1 cellular context compared by ENCODE assay signal in the genomic region with DNA sequence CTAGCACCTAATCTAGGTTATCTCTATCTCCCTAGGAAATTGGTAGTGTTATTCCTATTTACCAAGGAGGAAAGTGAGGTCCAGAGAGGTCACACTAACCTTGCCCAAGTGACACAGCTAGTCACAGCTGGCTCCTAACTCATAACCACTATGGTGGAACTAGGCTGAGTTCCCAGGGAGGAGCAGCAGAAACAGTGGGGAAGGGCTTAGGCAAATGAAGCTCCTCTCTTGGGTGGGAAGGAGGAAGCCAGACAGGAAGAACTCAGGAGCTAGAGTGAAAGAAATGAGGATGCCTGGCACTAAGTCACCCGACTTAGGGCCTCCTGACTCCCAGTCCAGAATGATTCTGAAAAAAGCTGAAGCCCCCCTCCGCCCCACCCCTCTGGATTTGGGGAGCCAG.
TF ChIP-seq lines count a peak whose summit lies in the region.

No MANE protein-coding gene starts in this region.

TF ChIP-seq in H1, 55 proteins besides CTCF, POLR2A, EP300 and RAD21:
- no peak for TF ChIP-seq NRF1 (IDR thresholded peaks at IDR 0.05; ENCODE audit: low read depth, low read length)
- TF ChIP-seq, protein P1, sequence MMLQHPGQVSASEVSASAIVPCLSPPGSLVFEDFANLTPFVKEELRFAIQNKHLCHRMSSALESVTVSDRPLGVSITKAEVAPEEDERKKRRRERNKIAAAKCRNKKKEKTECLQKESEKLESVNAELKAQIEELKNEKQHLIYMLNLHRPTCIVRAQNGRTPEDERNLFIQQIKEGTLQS (IDR thresholded peaks at IDR 0.05; ENCODE audit: insufficient read depth, low read depth, low read length): no peak
- TF ChIP-seq ZNF274 (IDR thresholded peaks at IDR 0.05; ENCODE audit: borderline replicate concordance, extremely low read depth, low read length): no peak
- TF ChIP-seq MAX (IDR thresholded peaks at IDR 0.05): no peak
- TF ChIP-seq PHF8 (conservative IDR thresholded peaks at IDR 0.05; ENCODE audit: low read depth, low read length): no peak
- TF ChIP-seq BACH1 (IDR thresholded peaks at IDR 0.05; ENCODE audit: low read length): no peak
- TF ChIP-seq GTF2F1 (IDR thresholded peaks at IDR 0.05; ENCODE audit: borderline replicate concordance, low read depth, low read length): no peak
- no peak for TF ChIP-seq CHD7 (IDR thresholded peaks at IDR 0.05; ENCODE audit: insufficient replicate concordance, low read length)
- TF ChIP-seq TCF12 (IDR thresholded peaks at IDR 0.05; ENCODE audit: low read depth, low read length): no peak
- no peak for TF ChIP-seq RXRA (IDR thresholded peaks at IDR 0.05; ENCODE audit: insufficient read depth, low read depth, low read length)
- no peak for TF ChIP-seq MAFK (IDR thresholded peaks at IDR 0.05; ENCODE audit: low read depth, low read length)
- no peak for TF ChIP-seq SIX5 (IDR thresholded peaks at IDR 0.05; ENCODE audit: low read depth, low read length)
- no peak for TF ChIP-seq KDM5A (IDR thresholded peaks at IDR 0.05; ENCODE audit: low read length)
- TF ChIP-seq KDM4A (IDR thresholded peaks at IDR 0.05; ENCODE audit: low read depth, low read length, severe bottlenecking): no peak
- TF ChIP-seq RFX5 (IDR thresholded peaks at IDR 0.05; ENCODE audit: borderline replicate concordance, low read depth, low read length): no peak
- TF ChIP-seq JUND (IDR thresholded peaks at IDR 0.05; ENCODE audit: low read length): no peak
- no peak for TF ChIP-seq TEAD4 (IDR thresholded peaks at IDR 0.05; ENCODE audit: low read depth, low read length)
- no peak for TF ChIP-seq BRCA1 (IDR thresholded peaks at IDR 0.05; ENCODE audit: low read depth, low read length)
